In the genomic region with DNA sequence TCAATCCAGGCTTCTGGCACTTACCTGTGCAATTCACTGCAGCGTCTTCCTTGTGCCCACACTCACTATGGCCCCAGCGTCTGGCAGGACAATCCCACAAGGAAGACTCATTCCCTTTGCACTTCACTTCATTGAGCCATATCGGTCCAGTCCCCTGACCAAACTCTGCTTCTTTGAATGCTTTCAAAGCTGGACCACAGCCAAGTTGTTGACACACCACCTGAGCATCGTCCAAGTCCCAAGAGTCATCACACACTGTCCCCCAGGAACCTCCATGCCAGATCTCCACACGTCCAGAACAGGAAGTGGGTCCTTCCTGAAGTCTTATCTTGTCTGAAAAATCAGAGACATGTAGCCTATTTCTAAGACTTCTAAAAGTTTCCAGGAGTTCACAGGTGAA, we compare ENCODE assay signal across 27 cellular contexts. TPM values are rescaled to one million over a fixed set of nuclear protein-coding genes. Genes with fewer than 3 reads are reported as not detected.
"Had no signal": no experiment of that assay in that cellular context is flagged by ENCODE, and none has a peak within 500 bp of the region (broad histone marks: within the 10 kb centered on the region; RNA-seq: fewer than 3 reads in every experiment).

No MANE protein-coding gene starts in this region.

- H3K4me3 Mint-ChIP-seq: activated CD4-positive, alpha-beta memory T cell treated with anti-CD3 and anti-CD28 coated beads, Interleukin-2, amount 10 ng/mL, durations not matched to agents 7 days and 5 days; activated CD8-positive, alpha-beta memory T cell treated with anti-CD3 and anti-CD28 coated beads, Interleukin-2, amount 10 ng/mL, durations not matched to agents 7 days and 5 days; activated naive CD8-positive, alpha-beta T cell treated with anti-CD3 and anti-CD28 coated beads, Interleukin-2, amount 50 U/mL, for 24 hours; stimulated activated effector memory CD8-positive, alpha-beta T cell treated with anti-CD3 and anti-CD28 coated beads, Interleukin-12 subunit alpha, Interleukin-12 subunit beta, amount 100 ng/mL, for 72 hours had no signal

- H3K9me3 ChIP-seq: mucosa of descending colon, stomach, suprapubic skin, tibial nerve had no signal

- DNase-seq: activated CD4-positive, alpha-beta memory T cell treated with anti-CD3 and anti-CD28 coated beads, Interleukin-2, amount 10 ng/mL, durations not matched to agents 7 days and 5 days; activated CD4-positive, alpha-beta T cell treated with anti-CD3 and anti-CD28 coated beads for 48 hours; activated CD8-positive, alpha-beta memory T cell treated with anti-CD3 and anti-CD28 coated beads, Interleukin-2, amount 10 ng/mL, durations not matched to agents 7 days and 5 days; activated gamma-delta T cell; activated naive CD4-positive, alpha-beta T cell treated with anti-CD3 and anti-CD28 coated beads, Interleukin-2, amount 50 U/mL, for 16 hours; activated naive CD8-positive, alpha-beta T cell treated with anti-CD3 and anti-CD28 coated beads, Interleukin-2, amount 50 U/mL, for 24 hours; activated T-cell treated with anti-CD3 and anti-CD28 coated beads for 4 hours; caudate nucleus; dermis blood vessel endothelial cell; effector memory CD4-positive, alpha-beta T cell; foreskin melanocyte; glutamatergic neuron; mesenchymal stem cell; mucosa of descending colon; occipital lobe; small intestine; stimulated activated CD4-positive, alpha-beta T cell treated with anti-CD3 and anti-CD28 coated beads, Interleukin-2, amount 100 ng/mL, for 24 hours; stomach; T-helper 9 cell had no signal

- H3K36me3 ChIP-seq: stomach, suprapubic skin, tibial nerve had no signal

- H3K4me2 ChIP-seq: hepatocyte had no signal

- H3K79me2 ChIP-seq: hepatocyte had no signal

- H2AFZ ChIP-seq: hepatocyte had no signal

- H3K4me1 ChIP-seq: stomach, suprapubic skin, tibial nerve had no signal

- H3K4me1 Mint-ChIP-seq: activated CD4-positive, alpha-beta memory T cell treated with anti-CD3 and anti-CD28 coated beads, Interleukin-2, amount 10 ng/mL, durations not matched to agents 7 days and 5 days; activated CD8-positive, alpha-beta memory T cell treated with anti-CD3 and anti-CD28 coated beads, Interleukin-2, amount 10 ng/mL, durations not matched to agents 7 days and 5 days; activated naive CD8-positive, alpha-beta T cell treated with anti-CD3 and anti-CD28 coated beads, Interleukin-2, amount 50 U/mL, for 24 hours; stimulated activated effector memory CD8-positive, alpha-beta T cell treated with anti-CD3 and anti-CD28 coated beads, Interleukin-12 subunit alpha, Interleukin-12 subunit beta, amount 100 ng/mL, for 72 hours had no signal

- ATAC-seq: activated CD8-positive, alpha-beta memory T cell treated with anti-CD3 and anti-CD28 coated beads, Interleukin-2, amount 10 ng/mL, durations not matched to agents 7 days and 5 days; activated naive CD8-positive, alpha-beta T cell treated with anti-CD3 and anti-CD28 coated beads, Interleukin-2, amount 50 U/mL, for 24 hours; mucosa of descending colon; sciatic nerve; stimulated activated effector memory CD8-positive, alpha-beta T cell treated with anti-CD3 and anti-CD28 coated beads, Interleukin-12 subunit alpha, Interleukin-12 subunit beta, amount 100 ng/mL, for 72 hours had no signal

- H3K4me3 ChIP-seq: hepatocyte, mucosa of descending colon, stomach, suprapubic skin, tibial nerve had no signal

- H3K27ac Mint-ChIP-seq: activated CD4-positive, alpha-beta memory T cell treated with anti-CD3 and anti-CD28 coated beads, Interleukin-2, amount 10 ng/mL, durations not matched to agents 7 days and 5 days; activated CD8-positive, alpha-beta memory T cell treated with anti-CD3 and anti-CD28 coated beads, Interleukin-2, amount 10 ng/mL, durations not matched to agents 7 days and 5 days; activated naive CD8-positive, alpha-beta T cell treated with anti-CD3 and anti-CD28 coated beads, Interleukin-2, amount 50 U/mL, for 24 hours; stimulated activated effector memory CD8-positive, alpha-beta T cell treated with anti-CD3 and anti-CD28 coated beads, Interleukin-12 subunit alpha, Interleukin-12 subunit beta, amount 100 ng/mL, for 72 hours had no signal

- FAIRE-seq: small intestine, urothelium cell line had no signal

- H3K9me3 Mint-ChIP-seq: activated CD4-positive, alpha-beta memory T cell treated with anti-CD3 and anti-CD28 coated beads, Interleukin-2, amount 10 ng/mL, durations not matched to agents 7 days and 5 days; activated naive CD8-positive, alpha-beta T cell treated with anti-CD3 and anti-CD28 coated beads, Interleukin-2, amount 50 U/mL, for 24 hours; stimulated activated effector memory CD8-positive, alpha-beta T cell treated with anti-CD3 and anti-CD28 coated beads, Interleukin-12 subunit alpha, Interleukin-12 subunit beta, amount 100 ng/mL, for 72 hours had no signal

- H3K36me3 Mint-ChIP-seq: activated CD8-positive, alpha-beta memory T cell treated with anti-CD3 and anti-CD28 coated beads, Interleukin-2, amount 10 ng/mL, durations not matched to agents 7 days and 5 days; stimulated activated effector memory CD8-positive, alpha-beta T cell treated with anti-CD3 and anti-CD28 coated beads, Interleukin-12 subunit alpha, Interleukin-12 subunit beta, amount 100 ng/mL, for 72 hours had no signal

- H3K27me3 ChIP-seq: hepatocyte, stomach, suprapubic skin, tibial nerve had no signal

- H3K27ac ChIP-seq: hepatocyte, stomach, suprapubic skin, tibial nerve had no signal

RNA-seq across cellular contexts. Expression of gene CD163, which starts 20.2 kb away (rescaled TPM):
- total RNA-seq: activated CD4-positive, alpha-beta memory T cell treated with anti-CD3 and anti-CD28 coated beads, Interleukin-2, amount 10 ng/mL, durations not matched to agents 7 days and 5 days; activated CD8-positive, alpha-beta memory T cell treated with anti-CD3 and anti-CD28 coated beads, Interleukin-2, amount 10 ng/mL, durations not matched to agents 7 days and 5 days; dermis blood vessel endothelial cell; T-helper 1 cell treated with Interleukin-12 subunit alpha and Interleukin-12 subunit beta and Interleukin-4 antibody, amounts not matched to agents 30 ng/mL and 1 ng/mL, for 36 hours had no signal
- polyA plus RNA-seq: neural cell had no signal

RNA-seq across cellular contexts. Expression of gene CD163L1, which starts 39.4 kb away (rescaled TPM):
- total RNA-seq: activated CD4-positive, alpha-beta memory T cell treated with anti-CD3 and anti-CD28 coated beads, Interleukin-2, amount 10 ng/mL, durations not matched to agents 7 days and 5 days; activated CD8-positive, alpha-beta memory T cell treated with anti-CD3 and anti-CD28 coated beads, Interleukin-2, amount 10 ng/mL, durations not matched to agents 7 days and 5 days; T-helper 1 cell treated with Interleukin-12 subunit alpha and Interleukin-12 subunit beta and Interleukin-4 antibody, amounts not matched to agents 30 ng/mL and 1 ng/mL, for 36 hours had no signal
- polyA plus RNA-seq: hepatocyte had no signal
